ENCODE assay signal across 8 cellular contexts in genomic region chr7:138001529-138002095, GRCh38. TPM values are rescaled to one million over a fixed set of nuclear protein-coding genes. Genes with fewer than 3 reads are reported as not detected.
DNase-seq lines count a peak whose midpoint lies in the region; ATAC-seq, FAIRE-seq and TF ChIP-seq lines count a peak whose summit lies in the region.

CREB3L2 (minus strand) TSS chr7:138002086; CDS start chr7:138001705, 381 bp downstream.

- H3K4me3 Mint-ChIP-seq in chondrocyte (ENCODE audit: unreplicated experiment) = peak within 1 kb of the TSS; percentile 96

- no peak for TF ChIP-seq CTCF in chondrocyte (IDR thresholded peaks at IDR 0.05)
- no peak for TF ChIP-seq CTCF in left lung (IDR thresholded peaks at IDR 0.05)

- peaks cover 51% of the 10 kb centered on the region for H3K4me1 Mint-ChIP-seq in chondrocyte (ENCODE audit: low read depth)

- H3K4me3 ChIP-seq in left lung = peak within 1 kb of the TSS; percentile 92 to 97

- H3K27me3 Mint-ChIP-seq in chondrocyte (ENCODE audit: low read depth) = no peaks in the 10 kb centered on the region

- TF ChIP-seq POLR2A in H54 (IDR thresholded peaks at IDR 0.05; ENCODE audit: low read depth, low read length) = peak; percentile 17; the same call in 1 of the 2 replicates

- H3K36me3 ChIP-seq in left lung = no peaks in the 10 kb centered on the region

- ATAC-seq in left lung = peak; percentile 67

- H3K27ac Mint-ChIP-seq in chondrocyte (ENCODE audit: unreplicated experiment) = peak within 1 kb of the TSS; percentile 96

- intact Hi-C loops in left lung (cut with DNase I) = loop anchor here (10.0 kb wide), 2 partner anchors 97 to 347 kb away; no protein-coding TSS in a partner anchor

- peaks cover 19 to 44% of the 10 kb centered on the region in 2 donors for H3K4me1 ChIP-seq in left lung

- H3K9me3 ChIP-seq in left lung = no peaks in the 10 kb centered on the region

- H3K27me3 ChIP-seq in left lung = no peaks in the 10 kb centered on the region

- H3K9me3 Mint-ChIP-seq in chondrocyte (ENCODE audit: low read depth) = no peaks in the 10 kb centered on the region

- H3K36me3 Mint-ChIP-seq in chondrocyte (ENCODE audit: low read depth) = peaks cover 9% of the 10 kb centered on the region

- no peak for FAIRE-seq in H54 (lab: Jason Lieb, UNC)

- DNase-seq in GDM1 (lab: John Stamatoyannopoulos, UW) (peak; percentile 52), H54 (ENCODE audit: insufficient read length, low spot score) (no peak), NCI-H1105 treated with DMSO at 0.1 percent for 48 hours (lab: John Stamatoyannopoulos, UW) (peak; percentile 79), chondrocyte (ENCODE audit: low spot score) (peak; percentile 95), left lung (peak; percentile 77 to 94), GM19240 (ENCODE audit: insufficient read length, low spot score) (no peak)
- peak; percentile 44 for DNase-seq in activated CD4-positive, alpha-beta T cell treated with anti-CD3 and anti-CD28 coated beads for 1 hour
- DNase-seq in stimulated activated CD4-positive, alpha-beta T cell treated with anti-CD3 and anti-CD28 coated beads, Interleukin-4, amount 100 ng/mL, for 24 hours = peak; percentile 70

- H3K27ac ChIP-seq in left lung = peak within 1 kb of the TSS; percentile 94 to 97

RNA-seq across cellular contexts. Expression of gene CREB3L2, which starts in this region (rescaled TPM):
- total RNA-seq in chondrocyte (217 to 294 TPM (median 223 TPM) in 3 replicates), left lung (10 to 100 TPM; 57.9 to 60.8 TPM)

Comparison
In these comparisons a context has a peak if more than half of its experiments do, and no peak if none do; other contexts are left out.
1. DNase-seq: peak in GDM1 (single experiment), NCI-H1105 treated with DMSO at 0.1 percent for 48 hours (single experiment), activated CD4-positive, alpha-beta T cell treated with anti-CD3 and anti-CD28 coated beads for 1 hour (single experiment), chondrocyte (single experiment), left lung (2 of 2) and stimulated activated CD4-positive, alpha-beta T cell treated with anti-CD3 and anti-CD28 coated beads, Interleukin-4, amount 100 ng/mL, for 24 hours (single experiment); none in H54 (single experiment) and GM19240 (single experiment).